In the genomic region with DNA sequence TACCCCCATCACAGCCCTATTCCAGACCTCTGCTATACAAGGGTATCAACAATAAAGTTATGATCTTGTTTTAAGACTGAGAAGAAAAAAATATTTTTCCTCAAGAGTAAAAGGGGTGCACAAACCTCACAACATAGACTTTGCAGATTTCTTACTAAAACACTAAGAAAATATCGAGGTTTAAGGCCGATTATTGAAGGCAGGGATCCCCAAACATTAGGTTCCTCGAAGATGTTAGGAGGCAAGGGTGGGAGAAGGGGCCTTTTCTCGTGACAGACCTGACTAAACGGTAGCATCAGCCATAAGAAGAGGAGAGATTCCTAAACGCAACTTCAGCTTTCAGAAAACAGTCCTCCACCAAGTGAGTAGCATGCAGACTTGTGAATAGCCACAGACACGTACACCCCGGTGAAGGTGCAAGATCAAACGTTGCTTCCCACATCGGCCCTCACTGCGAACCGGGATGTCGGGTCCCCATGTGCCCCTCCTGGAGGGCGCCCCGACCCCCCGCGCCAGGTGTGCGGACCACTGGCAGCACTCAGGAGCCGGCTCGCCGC, we compare ENCODE assay signal across 8 cellular contexts. TPM values are rescaled to one million over a fixed set of nuclear protein-coding genes. Genes with fewer than 3 reads are reported as not detected.
DNase-seq lines count a peak whose midpoint lies in the region; ATAC-seq and TF ChIP-seq lines count a peak whose summit lies in the region.

No MANE protein-coding gene starts in this region.

- no peak for TF ChIP-seq POLR2A in testis (IDR thresholded peaks at IDR 0.05)

- intact Hi-C loops in testis (cut with DNase I; ENCODE audit: low total_unique reads), result no loop called here

- DNase-seq in HK-2 (ENCODE audit: unreplicated experiment) (peak; percentile 28), T-helper 1 cell (peak in 3 of 5 donors; percentile 18 to 38 (median 19)), dermis blood vessel endothelial cell (peak; percentile 47), medulla oblongata (ENCODE audit: extremely low spot score) (peak; percentile 49), testis (peak; percentile 33), DMS114 treated with DMSO at 0.1 percent for 48 hours (lab: John Stamatoyannopoulos, UW; ENCODE audit: unreplicated experiment) (no peak)

- H3K27me3 ChIP-seq in BLaER1 (no peaks in the 10 kb centered on the region), testis (no peaks in the 10 kb centered on the region)

- H3K4me1 ChIP-seq in BLaER1 (peaks cover 40% of the 10 kb centered on the region), testis (no peaks in the 10 kb centered on the region)

- H3K9ac ChIP-seq in BLaER1, result peak overlapping the region; percentile 92

- TF ChIP-seq CTCF in testis (IDR thresholded peaks at IDR 0.05), result no peak

- ATAC-seq in GM18508 (IDR thresholded peaks at IDR 0.05; ENCODE audit: insufficient read depth, unreplicated experiment), result peak; percentile 16

- H3K27ac ChIP-seq in BLaER1 (peak overlapping the region; percentile 92), testis (peak overlapping the region; percentile 53 to 94)

- peaks cover 41% of the 10 kb centered on the region for H4K20me1 ChIP-seq in BLaER1

- H3K9me3 ChIP-seq in BLaER1 (peaks cover 4% of the 10 kb centered on the region), testis (no peaks in the 10 kb centered on the region)

- peak overlapping the region; percentile 90 for H3K4me2 ChIP-seq in BLaER1

- H3K4me3 ChIP-seq in BLaER1 (peak overlapping the region; percentile 84), testis (peak overlapping the region; percentile 74 to 96)

- peaks cover 9% of the 10 kb centered on the region; the same call in 1 of the 2 replicates for H3K36me3 ChIP-seq in BLaER1
- H3K36me3 ChIP-seq in testis (ENCODE audit: low read depth, missing control alignments), result no peaks in the 10 kb centered on the region

- 0% methylated on average over 17 of the region's 21 CpGs for WGBS in testis, 2 donors

RNA-seq across cellular contexts. Expression of a gene that starts 0.7 kb away (rescaled TPM):
- total RNA-seq in dermis blood vessel endothelial cell (14.2 and 15.5 TPM in 2 replicates), testis (10 to 100 TPM; 74.6 to 96.7 TPM)
- polyA plus RNA-seq in testis (ENCODE audit: insufficient read depth, low read depth, low replicate concordance), result 318 TPM

RNA-seq across cellular contexts. Expression of a gene that starts 0.8 kb away (rescaled TPM):
- 0.51 and 2.9 TPM in 2 replicates for total RNA-seq in dermis blood vessel endothelial cell
- 10 to 100 TPM; 17.5 to 36.8 TPM for total RNA-seq in testis
- 36.2 TPM for polyA plus RNA-seq in testis (ENCODE audit: insufficient read depth, low read depth, low replicate concordance)
